8 cellular contexts compared by ENCODE assay signal in genomic region chr3:76107935-76108570, GRCh38.
DNase-seq lines count a peak whose midpoint lies in the region; ATAC-seq, FAIRE-seq and TF ChIP-seq lines count a peak whose summit lies in the region.

No MANE protein-coding gene starts in this region.

- intact Hi-C loops in right cardiac atrium (cut with DNase I): no loop called here

- no peaks in the 10 kb centered on the region for H3K4me1 Mint-ChIP-seq in immature natural killer cell

- H4K20me1 ChIP-seq in osteoblast (ENCODE audit: insufficient read depth, low read length): no peaks in the 10 kb centered on the region

- H3K27ac Mint-ChIP-seq in immature natural killer cell: no peak overlapping the region

- no peaks in the 10 kb centered on the region for H3K27me3 ChIP-seq in osteoblast (ENCODE audit: insufficient read depth, low read length)
- H3K27me3 ChIP-seq in right cardiac atrium (ENCODE audit: control insufficient read depth, insufficient read depth): no peaks in the 10 kb centered on the region

- H3K9me3 ChIP-seq in osteoblast (ENCODE audit: low read depth, low read length) (no peaks in the 10 kb centered on the region), right cardiac atrium (ENCODE audit: control insufficient read depth, low read length) (no peaks in the 10 kb centered on the region)

- H3K27ac ChIP-seq in osteoblast (ENCODE audit: low read depth, low read length): no peak overlapping the region
- no peak overlapping the region for H3K27ac ChIP-seq in right cardiac atrium (ENCODE audit: low read length)

- peak; percentile 35 to 62 for DNase-seq in AML-193 (lab: John Stamatoyannopoulos, UW)
- peak; percentile 48 for DNase-seq in NOMO-1 treated with DMSO at 0.1 percent for 48 hours (lab: John Stamatoyannopoulos, UW; ENCODE audit: unreplicated experiment)
- no peak for DNase-seq in osteoblast (ENCODE audit: insufficient read length, low spot score, missing footprints)
- no peak for DNase-seq in immature natural killer cell
- no peak for DNase-seq in right cardiac atrium

- no peaks in the 10 kb centered on the region for H3K79me2 ChIP-seq in osteoblast (ENCODE audit: insufficient read depth, low read length)

- H3K9me3 Mint-ChIP-seq in immature natural killer cell: peaks cover 5 to 23% (median 8%) of the 10 kb centered on the region in 6 donors

- H3K4me3 ChIP-seq in osteoblast (ENCODE audit: insufficient read depth, low read length): no peak overlapping the region
- no peak overlapping the region for H3K4me3 ChIP-seq in right cardiac atrium (ENCODE audit: low read length)

- WGBS in right cardiac atrium: 6% methylated on average over 5 of the region's 5 CpGs

- H3K4me3 Mint-ChIP-seq in immature natural killer cell: no peak overlapping the region

- no peaks in the 10 kb centered on the region for H3K36me3 ChIP-seq in osteoblast (ENCODE audit: insufficient read depth, low read length)

- H3K27me3 Mint-ChIP-seq in immature natural killer cell (ENCODE audit: low read depth in 3 of 3): peaks cover 0 to 2% (median 0%) of the 10 kb centered on the region in 3 donors

- ATAC-seq in GM19351 (IDR thresholded peaks at IDR 0.05; ENCODE audit: unreplicated experiment): peak; percentile 72
- ATAC-seq in GM21381 (IDR thresholded peaks at IDR 0.05; ENCODE audit: unreplicated experiment): no peak
- no peak for ATAC-seq in right cardiac atrium

- TF ChIP-seq CTCF in osteoblast (IDR thresholded peaks at IDR 0.05; ENCODE audit: extremely low read depth, low read depth, low read length): peak; percentile 61

- H3K4me2 ChIP-seq in osteoblast (ENCODE audit: insufficient read depth, low read length): no peak overlapping the region

- H3K36me3 Mint-ChIP-seq in immature natural killer cell: no peaks in the 10 kb centered on the region

- no peak overlapping the region for H2AFZ ChIP-seq in osteoblast (ENCODE audit: low read length)

- no peaks in the 10 kb centered on the region for H3K4me1 ChIP-seq in osteoblast (ENCODE audit: insufficient read depth, low read length)
- H3K4me1 ChIP-seq in right cardiac atrium (ENCODE audit: control insufficient read depth, insufficient read depth, low read length): no peaks in the 10 kb centered on the region

- FAIRE-seq in endometrium (lab: Jason Lieb, UNC): peak; percentile 96

Comparison
In these comparisons a context has a peak if more than half of its experiments do, and no peak if none do; other contexts are left out.
1. DNase-seq: peak in AML-193 (2 of 2) and NOMO-1 treated with DMSO at 0.1 percent for 48 hours (single experiment); none in osteoblast (single experiment), immature natural killer cell (0 of 3) and right cardiac atrium (0 of 3).